In genomic region chr18:69838620-69839411, GRCh38 we compare ENCODE assay signal across 1 cellular context.
TF ChIP-seq lines count a peak whose summit lies in the region.

No MANE protein-coding gene starts in this region.

TF ChIP-seq in K562, 482 proteins besides CTCF, POLR2A, EP300 and RAD21 (continued from another document):
- no peak for TF ChIP-seq RNF219 (CRISPR knock-in tag; IDR thresholded peaks at IDR 0.05)
- TF ChIP-seq CBX1 (IDR thresholded peaks at IDR 0.05; ENCODE audit: low read depth): no peak
- no peak for TF ChIP-seq FOXJ3 (CRISPR knock-in tag; IDR thresholded peaks at IDR 0.05)
- TF ChIP-seq FOXP1 (CRISPR knock-in tag; IDR thresholded peaks at IDR 0.05): no peak
- no peak for TF ChIP-seq ZBTB33 (CRISPR knock-in tag; IDR thresholded peaks at IDR 0.05)
- TF ChIP-seq NONO (IDR thresholded peaks at IDR 0.05; ENCODE audit: low read depth in 2 of 2, low read length in 1 of 2): no peak
